ENCODE assay signal across 8 cellular contexts in genomic region chr20:652611-653109, GRCh38. TPM values are rescaled to one million over a fixed set of nuclear protein-coding genes. Genes with fewer than 3 reads are reported as not detected.
DNase-seq lines count a peak whose midpoint lies in the region; ATAC-seq and TF ChIP-seq lines count a peak whose summit lies in the region.

No MANE protein-coding gene starts in this region.

- H3K4me3 ChIP-seq in GM08714 (ENCODE audit: low read length) (peak overlapping the region; percentile 84), retinal pigment epithelial cell (ENCODE audit: low read length) (peak overlapping the region; percentile 70)

- ATAC-seq in HG02973 (IDR thresholded peaks at IDR 0.05; ENCODE audit: unreplicated experiment) (peak; percentile 17), GM19324 (IDR thresholded peaks at IDR 0.05; ENCODE audit: low FRiP score, unreplicated experiment) (no peak)
- no peak for ATAC-seq in activated CD8-positive, alpha-beta T cell treated with anti-CD3 and anti-CD28 coated beads, Interleukin-2, amount 10 ng/mL, durations not matched to agents 7 days and 5 days

- H3K4me1 Mint-ChIP-seq in activated CD8-positive, alpha-beta T cell treated with anti-CD3 and anti-CD28 coated beads, Interleukin-2, amount 10 ng/mL, durations not matched to agents 7 days and 5 days (ENCODE audit: low read depth), result peaks cover 18% of the 10 kb centered on the region
- H3K4me1 Mint-ChIP-seq in glutamatergic neuron (ENCODE audit: low read depth, unreplicated experiment), result peaks cover 16% of the 10 kb centered on the region

- no peak for DNase-seq in activated CD8-positive, alpha-beta T cell treated with anti-CD3 and anti-CD28 coated beads, Interleukin-2, amount 10 ng/mL, durations not matched to agents 7 days and 5 days
- DNase-seq in glutamatergic neuron (no peak), retinal pigment epithelial cell (ENCODE audit: low read depth) (no peak), NCI-H1092 (lab: John Stamatoyannopoulos, UW) (no peak), dedifferentiated amniotic fluid mesenchymal stem cell (ENCODE audit: extremely low spot score) (no peak)

- POLR2A ChIA-PET in activated CD8-positive, alpha-beta T cell treated with anti-CD3 and anti-CD28 coated beads, Interleukin-2, amount 10 ng/mL, durations not matched to agents 7 days and 5 days (lab: Charles Lee), result no interaction called here

- H3K4me3 Mint-ChIP-seq in activated CD8-positive, alpha-beta T cell treated with anti-CD3 and anti-CD28 coated beads, Interleukin-2, amount 10 ng/mL, durations not matched to agents 7 days and 5 days, result peak overlapping the region; percentile 75
- H3K4me3 Mint-ChIP-seq in glutamatergic neuron (ENCODE audit: unreplicated experiment), result peak overlapping the region; percentile 78

- H3K27me3 Mint-ChIP-seq in activated CD8-positive, alpha-beta T cell treated with anti-CD3 and anti-CD28 coated beads, Interleukin-2, amount 10 ng/mL, durations not matched to agents 7 days and 5 days (ENCODE audit: low read depth), result peaks cover 15% of the 10 kb centered on the region
- peaks cover 6% of the 10 kb centered on the region for H3K27me3 Mint-ChIP-seq in glutamatergic neuron (ENCODE audit: unreplicated experiment)

- no peaks in the 10 kb centered on the region for H3K9me3 Mint-ChIP-seq in activated CD8-positive, alpha-beta T cell treated with anti-CD3 and anti-CD28 coated beads, Interleukin-2, amount 10 ng/mL, durations not matched to agents 7 days and 5 days (ENCODE audit: insufficient read depth)
- H3K9me3 Mint-ChIP-seq in glutamatergic neuron (ENCODE audit: unreplicated experiment), result peaks cover 11% of the 10 kb centered on the region

- peak overlapping the region; percentile 69 for H3K27ac Mint-ChIP-seq in activated CD8-positive, alpha-beta T cell treated with anti-CD3 and anti-CD28 coated beads, Interleukin-2, amount 10 ng/mL, durations not matched to agents 7 days and 5 days
- H3K27ac Mint-ChIP-seq in glutamatergic neuron (ENCODE audit: unreplicated experiment), result no peak overlapping the region

- no peak for TF ChIP-seq CTCF in glutamatergic neuron (IDR thresholded peaks at IDR 0.05; ENCODE audit: partially characterized antibody, unreplicated experiment)
- no peak for TF ChIP-seq CTCF in retinal pigment epithelial cell (conservative IDR thresholded peaks at IDR 0.05; ENCODE audit: low read depth, low read length)

- peaks cover 12% of the 10 kb centered on the region for H3K36me3 Mint-ChIP-seq in activated CD8-positive, alpha-beta T cell treated with anti-CD3 and anti-CD28 coated beads, Interleukin-2, amount 10 ng/mL, durations not matched to agents 7 days and 5 days (ENCODE audit: low read depth)
- H3K36me3 Mint-ChIP-seq in glutamatergic neuron (ENCODE audit: unreplicated experiment), result peaks cover 10% of the 10 kb centered on the region

- CTCF ChIA-PET in activated CD8-positive, alpha-beta T cell treated with anti-CD3 and anti-CD28 coated beads, Interleukin-2, amount 10 ng/mL, durations not matched to agents 7 days and 5 days (lab: Charles Lee), result interaction anchor here (0.6 kb wide), 1 partner anchor 15 kb away, joined by 3 read pairs; no protein-coding TSS in a partner anchor

RNA-seq across cellular contexts. Expression of gene SRXN1, which starts 0.3 kb away (rescaled TPM):
- total RNA-seq in activated CD8-positive, alpha-beta T cell treated with anti-CD3 and anti-CD28 coated beads, Interleukin-2, amount 10 ng/mL, durations not matched to agents 7 days and 5 days, result 1 to 10 TPM; 8.9 to 9.3 TPM
- total RNA-seq in glutamatergic neuron (ENCODE audit: unreplicated experiment), result 6.3 TPM

RNA-seq across cellular contexts. Expression of gene SCRT2, which starts 22.9 kb away (rescaled TPM):
- total RNA-seq in activated CD8-positive, alpha-beta T cell treated with anti-CD3 and anti-CD28 coated beads, Interleukin-2, amount 10 ng/mL, durations not matched to agents 7 days and 5 days, result not detected
- total RNA-seq in glutamatergic neuron (ENCODE audit: unreplicated experiment), result 28.0 TPM

RNA-seq across cellular contexts. Expression of gene TCF15, which starts 42.6 kb away (rescaled TPM):
- total RNA-seq in activated CD8-positive, alpha-beta T cell treated with anti-CD3 and anti-CD28 coated beads, Interleukin-2, amount 10 ng/mL, durations not matched to agents 7 days and 5 days, result not detected
- total RNA-seq in glutamatergic neuron (ENCODE audit: unreplicated experiment), result 19.7 TPM

Comparison
In these comparisons a context has a peak if more than half of its experiments do, and no peak if none do; other contexts are left out.
1. RNA of gene SCRT2, which starts 22.9 kb away (total RNA-seq): 28.0 TPM in glutamatergic neuron (single experiment); not detected in activated CD8-positive, alpha-beta T cell treated with anti-CD3 and anti-CD28 coated beads, Interleukin-2, amount 10 ng/mL, durations not matched to agents 7 days and 5 days; every median in the first group is over 10 times any median in the second.
2. RNA of gene TCF15, which starts 42.6 kb away (total RNA-seq): 19.7 TPM in glutamatergic neuron (single experiment); not detected in activated CD8-positive, alpha-beta T cell treated with anti-CD3 and anti-CD28 coated beads, Interleukin-2, amount 10 ng/mL, durations not matched to agents 7 days and 5 days; every median in the first group is over 10 times any median in the second.